ENCODE assay signal across 19 cellular contexts in genomic region chr4:144376905-144377304, GRCh38.
DNase-seq lines count a peak whose midpoint lies in the region; ATAC-seq and TF ChIP-seq lines count a peak whose summit lies in the region.
"Had no signal": no experiment of that assay in that cellular context is flagged by ENCODE, and none has a peak within 500 bp of the region (broad histone marks: within the 10 kb centered on the region; RNA-seq: fewer than 3 reads in every experiment).

No MANE protein-coding gene starts in this region.

- H2BK12ac ChIP-seq in neuronal stem cell (ENCODE audit: low read length) = no peak overlapping the region

- WGBS in neuronal stem cell (ENCODE audit: extremely low coverage in 2 of 2, insufficient read length in 2 of 2, insufficient replicate concordance in 1 of 2), 2 donors = no CpG with 5 or more reads among the region's 1 CpG

- no peaks in the 10 kb centered on the region for H3K27me3 ChIP-seq in cardiac muscle cell
- H3K27me3 ChIP-seq in right atrium auricular region = no peaks in the 10 kb centered on the region
- no peaks in the 10 kb centered on the region for H3K27me3 ChIP-seq in neuronal stem cell (ENCODE audit: control insufficient read depth in 3 of 3, insufficient read depth in 3 of 3, low read depth in 1 of 3, low read length in 3 of 3)
- H3K27me3 ChIP-seq: BLaER1 had no signal

- peak in 1 of 2 donors; percentile 62 for DNase-seq in cardiac muscle cell (ENCODE audit: low read depth in 1 of 2, low spot score in 1 of 2)
- DNase-seq in right atrium auricular region (ENCODE audit: low spot score) = no peak
- DNase-seq in left kidney (ENCODE audit: low read depth, low spot score) = peak; percentile 41
- no peak for DNase-seq in neuronal stem cell (ENCODE audit: low spot score)
- no peak for DNase-seq in cerebellum (ENCODE audit: low spot score)
- no peak for DNase-seq in activated CD8-positive, alpha-beta memory T cell treated with anti-CD3 and anti-CD28 coated beads for 24 hours
- DNase-seq: 8988T; AML-193; Caco-2; CD8-positive, alpha-beta memory T cell; DMS79; GM23248; H9; HFFc6; IMR-90; KBM-7 had no signal

- no peak overlapping the region for H2BK120ac ChIP-seq in neuronal stem cell (ENCODE audit: low read depth, low read length)

- no peak overlapping the region for H3K9ac ChIP-seq in neuronal stem cell (ENCODE audit: low read depth, low read length, poor library complexity)
- H3K9ac ChIP-seq: BLaER1, GM23248 had no signal

- no peak overlapping the region for H3K23ac ChIP-seq in neuronal stem cell (ENCODE audit: low read depth, low read length, poor library complexity)

- H3K79me1 ChIP-seq in neuronal stem cell (ENCODE audit: low read depth, low read length) = no peaks in the 10 kb centered on the region

- no peak overlapping the region for H3K4ac ChIP-seq in neuronal stem cell (ENCODE audit: low read length)

- no peak overlapping the region for H3K14ac ChIP-seq in neuronal stem cell (ENCODE audit: low read length)

- no peak overlapping the region for H3K4me2 ChIP-seq in neuronal stem cell (ENCODE audit: insufficient read depth, low read length, poor library complexity, severe bottlenecking)
- H3K4me2 ChIP-seq: BLaER1 had no signal

- TF ChIP-seq CTCF in cardiac muscle cell (IDR thresholded peaks at IDR 0.05; ENCODE audit: low read depth, low read length) = no peak
- TF ChIP-seq CTCF in right atrium auricular region (IDR thresholded peaks at IDR 0.05) = no peak

- no peak overlapping the region for H4K8ac ChIP-seq in neuronal stem cell (ENCODE audit: low read depth, low read length)

- no peak overlapping the region for H2AK5ac ChIP-seq in neuronal stem cell (ENCODE audit: low read depth, low read length)

- H3K18ac ChIP-seq in neuronal stem cell (ENCODE audit: low read length) = no peak overlapping the region

- H2BK15ac ChIP-seq in neuronal stem cell (ENCODE audit: low read length) = no peak overlapping the region

- H3K27ac ChIP-seq in cardiac muscle cell (peak overlapping the region; percentile 90), right atrium auricular region (no peak overlapping the region), neuronal stem cell (replicated peaks; ENCODE audit: low read length) (no peak overlapping the region)
- H3K27ac ChIP-seq: BLaER1, GM23248 had no signal

- no peak for ATAC-seq in HG02623 (IDR thresholded peaks at IDR 0.05; ENCODE audit: unreplicated experiment)
- ATAC-seq: GM12878 had no signal

- H2BK5ac ChIP-seq in neuronal stem cell (ENCODE audit: low read length) = no peak overlapping the region

- H4K91ac ChIP-seq in neuronal stem cell (ENCODE audit: low read depth, low read length, poor library complexity) = no peak overlapping the region

- no peaks in the 10 kb centered on the region for H3K9me3 ChIP-seq in cardiac muscle cell (ENCODE audit: low read depth)
- no peaks in the 10 kb centered on the region for H3K9me3 ChIP-seq in right atrium auricular region
- H3K9me3 ChIP-seq in neuronal stem cell (replicated peaks in 1 of 2; ENCODE audit: control insufficient read depth in 2 of 2, insufficient read depth in 1 of 2, low read depth in 1 of 2, low read length in 2 of 2) = no peaks in the 10 kb centered on the region
- H3K9me3 ChIP-seq: BLaER1, Caco-2 had no signal

- H3K36me3 ChIP-seq in cardiac muscle cell = no peaks in the 10 kb centered on the region
- no peaks in the 10 kb centered on the region for H3K36me3 ChIP-seq in right atrium auricular region
- H3K36me3 ChIP-seq in neuronal stem cell (replicated peaks in 1 of 2; ENCODE audit: control insufficient read depth in 2 of 2, insufficient read depth in 2 of 2, low read length in 2 of 2) = no peaks in the 10 kb centered on the region
- H3K36me3 ChIP-seq: BLaER1 had no signal

- H3K4me3 ChIP-seq in cardiac muscle cell (no peak overlapping the region), right atrium auricular region (no peak overlapping the region), neuronal stem cell (ENCODE audit: low read length in 2 of 2) (no peak overlapping the region)
- H3K4me3 ChIP-seq: BLaER1, GM12878, GM23248 had no signal

- H3K4me1 ChIP-seq in cardiac muscle cell (ENCODE audit: low read depth) = peaks cover 22% of the 10 kb centered on the region
- no peaks in the 10 kb centered on the region for H3K4me1 ChIP-seq in right atrium auricular region
- peaks cover 0 to 28% of the 10 kb centered on the region in 2 donors for H3K4me1 ChIP-seq in neuronal stem cell (ENCODE audit: control insufficient read depth in 2 of 2, insufficient read depth in 1 of 2, low read depth in 1 of 2, low read length in 2 of 2)
- H3K4me1 ChIP-seq: Caco-2 had no signal

- H2AFZ ChIP-seq in neuronal stem cell (ENCODE audit: low read length) = peak overlapping the region; percentile 64
- H2AFZ ChIP-seq: GM23248 had no signal
